8 cellular contexts compared by ENCODE assay signal in the genomic region with DNA sequence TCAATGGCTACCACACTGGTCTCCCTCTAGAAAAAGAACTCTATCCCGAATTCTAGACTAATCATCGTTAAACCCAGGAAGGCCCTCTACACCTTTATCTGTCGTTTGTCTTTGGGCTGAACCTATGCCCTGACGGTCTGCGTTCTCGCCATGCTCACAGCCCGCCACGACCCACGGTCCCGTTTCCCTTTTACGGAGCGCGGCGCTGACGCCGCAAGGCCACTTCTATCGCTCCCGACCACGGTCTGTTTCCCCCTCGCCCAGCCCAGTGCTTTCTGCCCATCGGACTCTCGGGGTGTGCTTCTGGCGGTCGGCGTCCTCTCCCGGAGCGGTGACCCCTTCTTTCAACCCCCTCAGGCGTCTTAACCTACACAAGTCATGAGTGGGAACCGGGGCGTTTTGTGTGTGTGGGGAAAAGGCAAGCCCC. TPM values are rescaled to one million over a fixed set of nuclear protein-coding genes. Genes with fewer than 3 reads are reported as not detected.
DNase-seq lines count a peak whose midpoint lies in the region; ATAC-seq, FAIRE-seq and TF ChIP-seq lines count a peak whose summit lies in the region.

No MANE protein-coding gene starts in this region.

- CTCF ChIA-PET in activated CD4-positive, alpha-beta memory T cell treated with anti-CD3 and anti-CD28 coated beads for 36 hours (lab: Charles Lee): interaction anchor here (0.6 to 4.8 kb wide), 20 partner anchors 10 to 233 kb away, joined by 3 to 28 read pairs (median 4); a partner anchor contains a TSS

- POLR2A ChIA-PET in activated CD4-positive, alpha-beta memory T cell treated with anti-CD3 and anti-CD28 coated beads for 36 hours (lab: Charles Lee): interaction anchor here (0.6 to 2.5 kb wide), 10 partner anchors 9 to 197 kb away, joined by 3 to 18 read pairs (median 4); a partner anchor contains a TSS

- FAIRE-seq in GM12892 (lab: Jason Lieb, UNC): peak; percentile 88

- H3K36me3 Mint-ChIP-seq in activated CD4-positive, alpha-beta memory T cell treated with anti-CD3 and anti-CD28 coated beads for 36 hours: peaks cover 7% of the 10 kb centered on the region

- intact Hi-C loops in activated CD4-positive, alpha-beta memory T cell treated with anti-CD3 and anti-CD28 coated beads for 36 hours (cut with micrococcal nuclease): loop anchor here (1.0 to 5.0 kb wide), 4 partner anchors 51 to 196 kb away; a partner anchor contains a TSS

- peak overlapping the region; percentile 92 for H3K4me3 Mint-ChIP-seq in activated CD4-positive, alpha-beta memory T cell treated with anti-CD3 and anti-CD28 coated beads for 36 hours

- peak; percentile 35 for ATAC-seq in HG02588 (IDR thresholded peaks at IDR 0.05; ENCODE audit: unreplicated experiment)
- ATAC-seq in GM18519 (IDR thresholded peaks at IDR 0.05; ENCODE audit: low FRiP score, unreplicated experiment): no peak

- DNase-seq in GM12892 (ENCODE audit: insufficient read length) (no peak), NCI-H1092 treated with DMSO at 0.1 percent for 48 hours (lab: John Stamatoyannopoulos, UW) (peak; percentile 76), medulla oblongata (ENCODE audit: extremely low spot score) (peak; percentile 52)
- peak; percentile 58 for DNase-seq in activated CD4-positive, alpha-beta memory T cell treated with anti-CD3 and anti-CD28 coated beads for 36 hours
- peak; percentile 17 for DNase-seq in effector CD4-positive, alpha-beta T cell
- peak; percentile 8 for DNase-seq in stimulated activated CD8-positive, alpha-beta memory T cell treated with anti-CD3 and anti-CD28 coated beads, Interleukin-12 subunit alpha, Interleukin-12 subunit beta, amount 100 ng/mL, for 24 hours (ENCODE audit: extremely low read depth)

- peak overlapping the region; percentile 88 for H3K27ac Mint-ChIP-seq in activated CD4-positive, alpha-beta memory T cell treated with anti-CD3 and anti-CD28 coated beads for 36 hours

- peaks cover 22% of the 10 kb centered on the region for H3K4me1 Mint-ChIP-seq in activated CD4-positive, alpha-beta memory T cell treated with anti-CD3 and anti-CD28 coated beads for 36 hours (ENCODE audit: low read depth)

- no peak for TF ChIP-seq POLR2A in GM12892 (IDR thresholded peaks at IDR 0.05; ENCODE audit: low read depth, low read length)

- H3K9me3 Mint-ChIP-seq in activated CD4-positive, alpha-beta memory T cell treated with anti-CD3 and anti-CD28 coated beads for 36 hours: no peaks in the 10 kb centered on the region

- H3K27me3 Mint-ChIP-seq in activated CD4-positive, alpha-beta memory T cell treated with anti-CD3 and anti-CD28 coated beads for 36 hours: no peaks in the 10 kb centered on the region

RNA-seq across cellular contexts. Expression of a gene that starts 1.0 kb away (rescaled TPM):
- polyA plus RNA-seq in GM12892 (2012; ENCODE audit: missing spikeins): 8.2 TPM
- 10 to 100 TPM; 17.6 to 18.3 TPM for total RNA-seq in activated CD4-positive, alpha-beta memory T cell treated with anti-CD3 and anti-CD28 coated beads for 36 hours
